ENCODE assay signal across 8 cellular contexts in genomic region chr4:15778742-15779231, GRCh38. TPM values are rescaled to one million over a fixed set of nuclear protein-coding genes. Genes with fewer than 3 reads are reported as not detected.
DNase-seq lines count a peak whose midpoint lies in the region; ATAC-seq and TF ChIP-seq lines count a peak whose summit lies in the region.

No MANE protein-coding gene starts in this region.

- H3K36me3 ChIP-seq in SJSA1 (no peaks in the 10 kb centered on the region), body of pancreas (replicated peaks in 1 of 2; ENCODE audit: insufficient read depth in 1 of 2, low read depth in 2 of 2) (no peaks in the 10 kb centered on the region)

- 0% methylated on average over 9 to 41 of the region's 41 CpGs for WGBS in body of pancreas, 2 donors

- H3K9me3 ChIP-seq in SJSA1 (replicated peaks), result no peaks in the 10 kb centered on the region
- no peaks in the 10 kb centered on the region for H3K9me3 ChIP-seq in body of pancreas

- H3K27ac ChIP-seq in SJSA1 (no peak overlapping the region), body of pancreas (no peak overlapping the region)

- peak; percentile 12 for DNase-seq in AG08395 (ENCODE audit: low spot score)
- peak in 1 of 2 experiments; percentile 10 for DNase-seq in SJSA1 (ENCODE audit: low read depth in 1 of 2, low spot score in 2 of 2)
- peak; percentile 22 to 67 (median 26) for DNase-seq in body of pancreas
- peak; percentile 17 for DNase-seq in kidney glomerular epithelial cell (lab: John Stamatoyannopoulos, UW)
- DNase-seq in stimulated activated CD4-positive, alpha-beta T cell treated with anti-CD3 and anti-CD28 coated beads, Interleukin-2, amount 100 ng/mL, for 4 hours (ENCODE audit: low read depth), result peak; percentile 13
- DNase-seq in dedifferentiated amniotic fluid mesenchymal stem cell (ENCODE audit: extremely low spot score), result no peak

- no peak for TF ChIP-seq CTCF in body of pancreas (IDR thresholded peaks at IDR 0.05)

- no peak for TF ChIP-seq POLR2A in body of pancreas (IDR thresholded peaks at IDR 0.05)

- peaks cover 9% of the 10 kb centered on the region; the same call in 1 of the 2 replicates for H3K4me1 ChIP-seq in SJSA1 (replicated peaks)
- H3K4me1 ChIP-seq in body of pancreas, result peaks cover 16% of the 10 kb centered on the region

- H3K27me3 ChIP-seq in SJSA1 (replicated peaks) (peaks cover 5% of the 10 kb centered on the region), body of pancreas (no peaks in the 10 kb centered on the region)

- peak; percentile 48 for ATAC-seq in GM18861 (IDR thresholded peaks at IDR 0.05; ENCODE audit: unreplicated experiment)
- ATAC-seq in HG03064 (IDR thresholded peaks at IDR 0.05; ENCODE audit: low read depth, unreplicated experiment), result peak; percentile 54
- ATAC-seq in body of pancreas, result peak; percentile 58

- H3K4me3 ChIP-seq in SJSA1 (peak overlapping the region; percentile 37), body of pancreas (peak overlapping the region in 1 of 2 donors; percentile 41)

- intact Hi-C loops in body of pancreas (cut with DNase I), result no loop called here

RNA-seq across cellular contexts. Expression of gene CD38, which starts 0.7 kb away (rescaled TPM):
- 0.05 TPM in 1 of 2 replicates, not detected in the other for total RNA-seq in SJSA1 (2014; rRNA removed; shearing (Covaris generic))
- total RNA-seq in body of pancreas, result 1 to 10 TPM in 1 of 2 donors, under 1 TPM in 1; 0.78 to 2.6 TPM
